In the genomic region with DNA sequence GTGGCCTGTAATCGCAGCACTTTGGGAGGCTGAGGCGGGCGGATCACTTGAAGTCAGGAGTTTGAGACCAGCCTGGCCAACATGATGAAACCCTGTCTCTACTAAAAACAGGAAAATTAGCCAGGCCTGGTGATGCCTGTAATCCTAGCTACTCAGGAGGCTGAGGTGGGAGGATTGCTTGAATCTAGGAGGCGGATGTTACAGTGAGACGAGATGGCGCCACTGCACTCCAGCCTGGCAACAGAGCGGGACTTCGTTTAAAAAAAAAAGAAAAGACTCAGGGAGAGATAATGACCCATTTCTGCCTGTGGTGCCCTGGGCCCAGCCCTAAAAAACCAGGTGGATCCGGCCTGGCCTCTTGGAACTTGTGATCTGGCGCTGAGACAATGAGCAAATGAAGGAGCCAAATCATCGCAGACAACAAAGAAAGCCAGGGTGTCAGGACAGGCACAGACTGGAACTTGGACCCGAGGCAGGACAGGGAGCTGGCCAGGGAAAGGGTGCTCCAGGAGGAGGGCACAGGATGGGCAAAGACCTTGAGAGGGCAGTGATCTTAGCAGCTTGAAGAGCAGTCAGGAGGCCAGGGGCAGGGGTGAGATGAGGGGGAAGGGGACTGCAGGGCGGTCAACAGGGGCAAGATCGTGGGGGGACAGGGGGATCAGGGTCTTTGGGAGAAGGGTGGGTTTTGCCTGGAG, we compare ENCODE assay signal across 12 cellular contexts. TPM values are rescaled to one million over a fixed set of nuclear protein-coding genes. Genes with fewer than 3 reads are reported as not detected.
DNase-seq lines count a peak whose midpoint lies in the region; ATAC-seq and TF ChIP-seq lines count a peak whose summit lies in the region.
"Had no signal": no experiment of that assay in that cellular context is flagged by ENCODE, and none has a peak within 500 bp of the region (broad histone marks: within the 10 kb centered on the region; RNA-seq: fewer than 3 reads in every experiment).

No MANE protein-coding gene starts in this region.

- peak overlapping the region; percentile 47 for H3K4me3 Mint-ChIP-seq in activated naive CD8-positive, alpha-beta T cell

- DNase-seq in left ventricle myocardium inferior = no peak
- DNase-seq in left ventricle myocardium superior = no peak
- DNase-seq in lower lobe of right lung = no peak
- no peak for DNase-seq in upper lobe of right lung
- DNase-seq in hippocampal formation (lab: John Stamatoyannopoulos, UW) = no peak
- DNase-seq in D341Med (ENCODE audit: low spot score) = no peak
- DNase-seq in amygdala (lab: John Stamatoyannopoulos, UW) = no peak
- DNase-seq: glutamatergic neuron, NCI-H526 treated with DMSO at 0.1 percent for 48 hours had no signal

- H3K4me1 Mint-ChIP-seq in activated naive CD8-positive, alpha-beta T cell (ENCODE audit: low read depth) = peaks cover 57% of the 10 kb centered on the region

- H3K4me3 ChIP-seq in left ventricle myocardium inferior = no peak overlapping the region
- no peak overlapping the region for H3K4me3 ChIP-seq in lower lobe of right lung
- H3K4me3 ChIP-seq in upper lobe of right lung = no peak overlapping the region
- H3K4me3 ChIP-seq: SK-N-MC had no signal

- TF ChIP-seq CTCF in left ventricle myocardium inferior (IDR thresholded peaks at IDR 0.05; ENCODE audit: borderline replicate concordance) = no peak
- TF ChIP-seq CTCF in lower lobe of right lung (IDR thresholded peaks at IDR 0.05) = no peak
- no peak for TF ChIP-seq CTCF in upper lobe of right lung (IDR thresholded peaks at IDR 0.05)

- peak overlapping the region; percentile 98 for H3K27ac Mint-ChIP-seq in activated naive CD8-positive, alpha-beta T cell

- H3K27ac ChIP-seq in left ventricle myocardium inferior (replicated peaks) = peak overlapping the region; percentile 75
- peak overlapping the region; percentile 86 for H3K27ac ChIP-seq in lower lobe of right lung
- peak overlapping the region; percentile 85 for H3K27ac ChIP-seq in upper lobe of right lung
- H3K27ac ChIP-seq: SK-N-MC had no signal

- H3K9me3 ChIP-seq in left ventricle myocardium inferior (replicated peaks) = no peaks in the 10 kb centered on the region
- no peaks in the 10 kb centered on the region for H3K9me3 ChIP-seq in lower lobe of right lung
- no peaks in the 10 kb centered on the region for H3K9me3 ChIP-seq in upper lobe of right lung

- ATAC-seq in left ventricle myocardium superior (no peak), lower lobe of right lung (no peak), upper lobe of right lung (no peak)
- ATAC-seq: HCT116 had no signal

- no peaks in the 10 kb centered on the region for H3K36me3 Mint-ChIP-seq in activated naive CD8-positive, alpha-beta T cell

- H3K4me1 ChIP-seq in left ventricle myocardium inferior (peaks cover 10% of the 10 kb centered on the region), lower lobe of right lung (peaks cover 29% of the 10 kb centered on the region), upper lobe of right lung (peaks cover 10% of the 10 kb centered on the region)

- H3K27me3 ChIP-seq in left ventricle myocardium inferior (ENCODE audit: low read depth) = peaks cover 58% of the 10 kb centered on the region
- peaks cover 5% of the 10 kb centered on the region for H3K27me3 ChIP-seq in lower lobe of right lung (ENCODE audit: low read depth)
- H3K27me3 ChIP-seq in upper lobe of right lung = peaks cover 5% of the 10 kb centered on the region

- H3K27me3 Mint-ChIP-seq in activated naive CD8-positive, alpha-beta T cell = no peaks in the 10 kb centered on the region

- H3K36me3 ChIP-seq in left ventricle myocardium inferior (no peaks in the 10 kb centered on the region), lower lobe of right lung (no peaks in the 10 kb centered on the region), upper lobe of right lung (no peaks in the 10 kb centered on the region)

- intact Hi-C loops in left ventricle myocardium inferior (cut with micrococcal nuclease) = no loop called here
- intact Hi-C loops in left ventricle myocardium superior (cut with micrococcal nuclease) = no loop called here
- intact Hi-C loops in lower lobe of right lung (cut with DNase I) = no loop called here
- intact Hi-C loops in upper lobe of right lung (cut with DNase I) = no loop called here

- H3K9me3 Mint-ChIP-seq in activated naive CD8-positive, alpha-beta T cell (ENCODE audit: low read depth) = no peaks in the 10 kb centered on the region

RNA-seq across cellular contexts. Expression of a gene that starts 1.0 kb away (rescaled TPM):
- total RNA-seq in left ventricle myocardium inferior = 1.7 TPM
- 1.5 TPM for total RNA-seq in left ventricle myocardium superior
- total RNA-seq in lower lobe of right lung = 15.9 TPM
- 15.1 TPM for total RNA-seq in upper lobe of right lung

RNA-seq across cellular contexts. Expression of a gene that starts 11.0 kb away (rescaled TPM):
- total RNA-seq in left ventricle myocardium inferior (767 TPM), left ventricle myocardium superior (720 TPM), lower lobe of right lung (1,378 TPM), upper lobe of right lung (1,315 TPM)

RNA-seq across cellular contexts. Expression of a gene that starts 23.0 kb away (rescaled TPM):
- not detected for total RNA-seq in left ventricle myocardium inferior
- total RNA-seq in left ventricle myocardium superior = not detected
- 0.18 TPM for total RNA-seq in lower lobe of right lung
- not detected for total RNA-seq in upper lobe of right lung

RNA-seq across cellular contexts. Expression of a gene that starts 27.4 kb away (rescaled TPM):
- total RNA-seq in left ventricle myocardium inferior = not detected
- total RNA-seq in left ventricle myocardium superior = not detected
- not detected for total RNA-seq in lower lobe of right lung
- not detected for total RNA-seq in upper lobe of right lung

RNA-seq across cellular contexts. Expression of a gene that starts 53.8 kb away (rescaled TPM):
- total RNA-seq in left ventricle myocardium inferior = not detected
- total RNA-seq in left ventricle myocardium superior = not detected
- 1.6 TPM for total RNA-seq in lower lobe of right lung
- total RNA-seq in upper lobe of right lung = 2.1 TPM
